ENCODE assay signal across 1 cellular context in genomic region chr10:101682172-101682825, GRCh38.
TF ChIP-seq lines count a peak whose summit lies in the region.

No MANE protein-coding gene starts in this region.

TF ChIP-seq in GM12878, 131 proteins besides CTCF, POLR2A, EP300 and RAD21 (continued from another document):
- TF ChIP-seq ATF3 (IDR thresholded peaks at IDR 0.05; ENCODE audit: borderline replicate concordance, extremely low read depth, low read depth, low read length) (no peak), IKZF2 (IDR thresholded peaks at IDR 0.05) (peak; percentile 44 to 48; a peak in 2 of 4 replicates), NR2F1 (conservative IDR thresholded peaks at IDR 0.05) (0 out of 2 replicates have a peak, but pooled peaks have one; percentile 28), BHLHE40 (IDR thresholded peaks at IDR 0.05; ENCODE audit: borderline replicate concordance in 1 of 2, low read depth in 2 of 2, low read length in 1 of 2) (no peak), ZNF384 (IDR thresholded peaks at IDR 0.05; ENCODE audit: borderline replicate concordance, low read depth, low read length) (0 out of 2 replicates have a peak, but pooled peaks have one; percentile 21), NR2C1 (IDR thresholded peaks at IDR 0.05) (peak; percentile 46; the same call in 1 of the 2 replicates), IKZF1 (conservative IDR thresholded peaks at IDR 0.05) (peak; percentile 49), ASH2L (IDR thresholded peaks at IDR 0.05; ENCODE audit: borderline replicate concordance, low read depth) (no peak), ZNF207 (IDR thresholded peaks at IDR 0.05; ENCODE audit: borderline replicate concordance) (no peak), RAD51 (IDR thresholded peaks at IDR 0.05) (peak; percentile 31; the same call in 1 of the 2 replicates)
